Comparison of ENCODE assay signal across 29 cellular contexts in genomic region chr11:74524978-74525377, GRCh38. TPM values are rescaled to one million over a fixed set of nuclear protein-coding genes. Genes with fewer than 3 reads are reported as not detected.
"Had no signal": no experiment of that assay in that cellular context is flagged by ENCODE, and none has a peak within 500 bp of the region (broad histone marks: within the 10 kb centered on the region; RNA-seq: fewer than 3 reads in every experiment).

No MANE protein-coding gene starts in this region.

- H3K4me3 ChIP-seq: body of pancreas, colonic mucosa, esophagus muscularis mucosa, gastrocnemius medialis, heart left ventricle had no signal

- H3K9me3 Mint-ChIP-seq: activated CD8-positive, alpha-beta T cell treated with anti-CD3 and anti-CD28 coated beads for 36 hours; activated T-cell treated with anti-CD3 and anti-CD28 coated beads, Interleukin-2, amount 50 U/mL, for 4 hours; activated T-helper 17 cell treated with anti-CD3 and anti-CD28 coated beads, Interleukin-2, amount 50 U/mL, for 72 hours had no signal

- H3K4me1 Mint-ChIP-seq: activated B cell treated with CpG ODN at 0.5 μM for 24 hours; activated T-helper 17 cell treated with anti-CD3 and anti-CD28 coated beads, Interleukin-2, amount 50 U/mL, for 72 hours had no signal

- H3K27ac Mint-ChIP-seq: activated B cell treated with CpG ODN at 0.5 μM for 24 hours; activated CD8-positive, alpha-beta T cell treated with anti-CD3 and anti-CD28 coated beads for 36 hours; activated naive CD8-positive, alpha-beta T cell; activated T-helper 17 cell treated with anti-CD3 and anti-CD28 coated beads, Interleukin-2, amount 50 U/mL, for 72 hours had no signal

- H3K27ac ChIP-seq: body of pancreas, colonic mucosa, esophagus muscularis mucosa, foreskin keratinocyte, gastrocnemius medialis, WERI-Rb-1 had no signal

- H3K36me3 ChIP-seq: colonic mucosa, esophagus muscularis mucosa, gastrocnemius medialis, heart left ventricle, WERI-Rb-1 had no signal

- H3K9me3 ChIP-seq: body of pancreas, colonic mucosa, esophagus muscularis mucosa, gastrocnemius medialis, heart left ventricle had no signal

- ATAC-seq: activated CD4-positive, CD25-positive, alpha-beta regulatory T cell treated with anti-CD3 and anti-CD28 coated beads, Interleukin-2, amount 50 U/mL, for 24 hours; activated CD8-positive, alpha-beta T cell treated with anti-CD3 and anti-CD28 coated beads for 36 hours; activated T-cell treated with anti-CD3 and anti-CD28 coated beads, Interleukin-2, amount 50 U/mL, for 4 hours; activated T-helper 17 cell treated with anti-CD3 and anti-CD28 coated beads, Interleukin-2, amount 50 U/mL, for 72 hours; body of pancreas; foreskin keratinocyte; gastrocnemius medialis had no signal

- DNase-seq: activated B cell treated with CpG ODN at 0.5 μM for 24 hours; activated CD4-positive, alpha-beta T cell treated with anti-CD3 and anti-CD28 coated beads for 48 hours; activated CD4-positive, alpha-beta T cell treated with anti-CD3 and anti-CD28 coated beads, Interleukin-2, amount 50 U/mL, for 1 hour; activated CD4-positive, alpha-beta T cell treated with anti-CD3 and anti-CD28 coated beads, Interleukin-2, amount 50 U/mL, for 48 hours; activated CD8-positive, alpha-beta memory T cell treated with anti-CD3 and anti-CD28 coated beads for 24 hours; activated CD8-positive, alpha-beta T cell treated with anti-CD3 and anti-CD28 coated beads for 36 hours; activated effector memory CD4-positive, alpha-beta T cell treated with Interleukin-2 at 50 U/mL for 16 hours; activated gamma-delta T cell treated with Interleukin-2 at 50 U/mL for 16 hours; activated naive CD4-positive, alpha-beta T cell treated with anti-CD3 and anti-CD28 coated beads, Interleukin-2, amount 50 U/mL, for 16 hours; activated naive CD4-positive, alpha-beta T cell treated with Interleukin-2 at 50 U/mL for 16 hours; activated T-cell treated with anti-CD3 and anti-CD28 coated beads, Interleukin-2, amount 50 U/mL, for 4 hours; amygdala; aorta; body of pancreas; caudate nucleus; colonic mucosa; effector CD8-positive, alpha-beta T cell; erythroblast; foreskin keratinocyte; gastrocnemius medialis; glutamatergic neuron; heart left ventricle; T-helper 2 cell; WERI-Rb-1 had no signal

- H3K27me3 Mint-ChIP-seq: activated naive CD8-positive, alpha-beta T cell had no signal

- H3K27me3 ChIP-seq: body of pancreas, colonic mucosa, esophagus muscularis mucosa, gastrocnemius medialis, heart left ventricle had no signal

- H3K4me1 ChIP-seq: body of pancreas, colonic mucosa, foreskin keratinocyte, gastrocnemius medialis had no signal

- H3K36me3 Mint-ChIP-seq: activated naive CD8-positive, alpha-beta T cell had no signal

- H3K4me3 Mint-ChIP-seq: activated B cell treated with CpG ODN at 0.5 μM for 24 hours; activated CD8-positive, alpha-beta T cell treated with anti-CD3 and anti-CD28 coated beads for 36 hours; activated naive CD8-positive, alpha-beta T cell; activated T-cell treated with anti-CD3 and anti-CD28 coated beads, Interleukin-2, amount 50 U/mL, for 4 hours; activated T-helper 17 cell treated with anti-CD3 and anti-CD28 coated beads, Interleukin-2, amount 50 U/mL, for 72 hours had no signal

RNA-seq across cellular contexts. Expression of gene KCNE3, which starts 57.6 kb away (rescaled TPM):
- total RNA-seq: activated B cell treated with CpG ODN at 0.5 μM for 24 hours; activated CD8-positive, alpha-beta T cell treated with anti-CD3 and anti-CD28 coated beads for 36 hours; activated T-cell treated with anti-CD3 and anti-CD28 coated beads, Interleukin-2, amount 50 U/mL, for 4 hours; activated T-helper 17 cell treated with anti-CD3 and anti-CD28 coated beads, Interleukin-2, amount 50 U/mL, for 72 hours; T-helper 1 cell treated with Interleukin-12 subunit alpha and Interleukin-12 subunit beta and Interleukin-4 antibody, amounts not matched to agents 30 ng/mL and 1 ng/mL, for 36 hours had no signal
